1 cellular context compared by ENCODE assay signal in the genomic region with DNA sequence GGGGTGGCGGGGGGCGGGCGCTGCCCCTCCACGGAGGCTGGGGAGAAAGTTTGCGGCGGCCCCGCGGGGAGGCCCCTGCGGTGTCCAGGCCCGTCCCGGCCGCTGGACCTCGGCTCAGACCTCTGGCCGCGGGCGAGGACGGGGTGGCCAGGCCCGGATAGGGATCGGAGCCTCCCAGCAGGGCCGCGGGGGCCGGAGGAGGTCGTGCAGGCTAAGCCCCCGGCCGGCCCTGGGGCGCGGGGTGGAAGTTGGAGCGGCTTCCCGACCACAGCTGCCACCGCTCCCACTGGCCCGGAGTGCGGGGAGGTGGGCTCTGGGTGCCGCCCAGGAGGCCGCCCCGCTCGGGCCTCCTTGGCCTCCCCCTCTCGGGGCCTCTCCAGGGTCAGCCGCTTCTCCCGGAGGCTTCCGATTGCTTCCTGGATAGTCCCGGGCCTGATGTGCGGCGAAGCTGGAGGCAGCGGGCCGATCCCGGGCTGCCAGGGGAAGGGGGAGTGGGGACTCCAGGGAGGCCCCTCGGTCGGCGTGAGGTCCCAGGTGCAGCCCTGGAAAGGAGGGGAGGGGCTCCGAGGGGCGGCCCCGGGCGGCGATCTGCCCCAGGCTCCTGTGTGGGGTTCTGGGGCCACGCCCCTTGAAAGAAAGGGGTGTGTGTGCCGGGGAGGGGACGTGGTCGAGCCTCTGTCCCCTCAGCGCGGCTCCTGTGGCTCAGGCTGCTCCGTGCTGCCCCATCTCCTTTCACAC.
A peak's percentile ranks its signal among the peaks of the same experiment; 100 is the strongest.
TF ChIP-seq lines count a peak whose summit lies in the region.

No MANE protein-coding gene starts in this region.

TF ChIP-seq in H1, 55 proteins besides CTCF, POLR2A, EP300 and RAD21:
- 0 out of 2 replicates have a peak, but pooled peaks have one; percentile 17 for TF ChIP-seq PHF8 (conservative IDR thresholded peaks at IDR 0.05; ENCODE audit: low read depth, low read length)
- no peak for TF ChIP-seq HDAC2 (IDR thresholded peaks at IDR 0.05; ENCODE audit: borderline replicate concordance in 1 of 2, low read depth in 2 of 2, low read length in 2 of 2)
- TF ChIP-seq, protein P1, sequence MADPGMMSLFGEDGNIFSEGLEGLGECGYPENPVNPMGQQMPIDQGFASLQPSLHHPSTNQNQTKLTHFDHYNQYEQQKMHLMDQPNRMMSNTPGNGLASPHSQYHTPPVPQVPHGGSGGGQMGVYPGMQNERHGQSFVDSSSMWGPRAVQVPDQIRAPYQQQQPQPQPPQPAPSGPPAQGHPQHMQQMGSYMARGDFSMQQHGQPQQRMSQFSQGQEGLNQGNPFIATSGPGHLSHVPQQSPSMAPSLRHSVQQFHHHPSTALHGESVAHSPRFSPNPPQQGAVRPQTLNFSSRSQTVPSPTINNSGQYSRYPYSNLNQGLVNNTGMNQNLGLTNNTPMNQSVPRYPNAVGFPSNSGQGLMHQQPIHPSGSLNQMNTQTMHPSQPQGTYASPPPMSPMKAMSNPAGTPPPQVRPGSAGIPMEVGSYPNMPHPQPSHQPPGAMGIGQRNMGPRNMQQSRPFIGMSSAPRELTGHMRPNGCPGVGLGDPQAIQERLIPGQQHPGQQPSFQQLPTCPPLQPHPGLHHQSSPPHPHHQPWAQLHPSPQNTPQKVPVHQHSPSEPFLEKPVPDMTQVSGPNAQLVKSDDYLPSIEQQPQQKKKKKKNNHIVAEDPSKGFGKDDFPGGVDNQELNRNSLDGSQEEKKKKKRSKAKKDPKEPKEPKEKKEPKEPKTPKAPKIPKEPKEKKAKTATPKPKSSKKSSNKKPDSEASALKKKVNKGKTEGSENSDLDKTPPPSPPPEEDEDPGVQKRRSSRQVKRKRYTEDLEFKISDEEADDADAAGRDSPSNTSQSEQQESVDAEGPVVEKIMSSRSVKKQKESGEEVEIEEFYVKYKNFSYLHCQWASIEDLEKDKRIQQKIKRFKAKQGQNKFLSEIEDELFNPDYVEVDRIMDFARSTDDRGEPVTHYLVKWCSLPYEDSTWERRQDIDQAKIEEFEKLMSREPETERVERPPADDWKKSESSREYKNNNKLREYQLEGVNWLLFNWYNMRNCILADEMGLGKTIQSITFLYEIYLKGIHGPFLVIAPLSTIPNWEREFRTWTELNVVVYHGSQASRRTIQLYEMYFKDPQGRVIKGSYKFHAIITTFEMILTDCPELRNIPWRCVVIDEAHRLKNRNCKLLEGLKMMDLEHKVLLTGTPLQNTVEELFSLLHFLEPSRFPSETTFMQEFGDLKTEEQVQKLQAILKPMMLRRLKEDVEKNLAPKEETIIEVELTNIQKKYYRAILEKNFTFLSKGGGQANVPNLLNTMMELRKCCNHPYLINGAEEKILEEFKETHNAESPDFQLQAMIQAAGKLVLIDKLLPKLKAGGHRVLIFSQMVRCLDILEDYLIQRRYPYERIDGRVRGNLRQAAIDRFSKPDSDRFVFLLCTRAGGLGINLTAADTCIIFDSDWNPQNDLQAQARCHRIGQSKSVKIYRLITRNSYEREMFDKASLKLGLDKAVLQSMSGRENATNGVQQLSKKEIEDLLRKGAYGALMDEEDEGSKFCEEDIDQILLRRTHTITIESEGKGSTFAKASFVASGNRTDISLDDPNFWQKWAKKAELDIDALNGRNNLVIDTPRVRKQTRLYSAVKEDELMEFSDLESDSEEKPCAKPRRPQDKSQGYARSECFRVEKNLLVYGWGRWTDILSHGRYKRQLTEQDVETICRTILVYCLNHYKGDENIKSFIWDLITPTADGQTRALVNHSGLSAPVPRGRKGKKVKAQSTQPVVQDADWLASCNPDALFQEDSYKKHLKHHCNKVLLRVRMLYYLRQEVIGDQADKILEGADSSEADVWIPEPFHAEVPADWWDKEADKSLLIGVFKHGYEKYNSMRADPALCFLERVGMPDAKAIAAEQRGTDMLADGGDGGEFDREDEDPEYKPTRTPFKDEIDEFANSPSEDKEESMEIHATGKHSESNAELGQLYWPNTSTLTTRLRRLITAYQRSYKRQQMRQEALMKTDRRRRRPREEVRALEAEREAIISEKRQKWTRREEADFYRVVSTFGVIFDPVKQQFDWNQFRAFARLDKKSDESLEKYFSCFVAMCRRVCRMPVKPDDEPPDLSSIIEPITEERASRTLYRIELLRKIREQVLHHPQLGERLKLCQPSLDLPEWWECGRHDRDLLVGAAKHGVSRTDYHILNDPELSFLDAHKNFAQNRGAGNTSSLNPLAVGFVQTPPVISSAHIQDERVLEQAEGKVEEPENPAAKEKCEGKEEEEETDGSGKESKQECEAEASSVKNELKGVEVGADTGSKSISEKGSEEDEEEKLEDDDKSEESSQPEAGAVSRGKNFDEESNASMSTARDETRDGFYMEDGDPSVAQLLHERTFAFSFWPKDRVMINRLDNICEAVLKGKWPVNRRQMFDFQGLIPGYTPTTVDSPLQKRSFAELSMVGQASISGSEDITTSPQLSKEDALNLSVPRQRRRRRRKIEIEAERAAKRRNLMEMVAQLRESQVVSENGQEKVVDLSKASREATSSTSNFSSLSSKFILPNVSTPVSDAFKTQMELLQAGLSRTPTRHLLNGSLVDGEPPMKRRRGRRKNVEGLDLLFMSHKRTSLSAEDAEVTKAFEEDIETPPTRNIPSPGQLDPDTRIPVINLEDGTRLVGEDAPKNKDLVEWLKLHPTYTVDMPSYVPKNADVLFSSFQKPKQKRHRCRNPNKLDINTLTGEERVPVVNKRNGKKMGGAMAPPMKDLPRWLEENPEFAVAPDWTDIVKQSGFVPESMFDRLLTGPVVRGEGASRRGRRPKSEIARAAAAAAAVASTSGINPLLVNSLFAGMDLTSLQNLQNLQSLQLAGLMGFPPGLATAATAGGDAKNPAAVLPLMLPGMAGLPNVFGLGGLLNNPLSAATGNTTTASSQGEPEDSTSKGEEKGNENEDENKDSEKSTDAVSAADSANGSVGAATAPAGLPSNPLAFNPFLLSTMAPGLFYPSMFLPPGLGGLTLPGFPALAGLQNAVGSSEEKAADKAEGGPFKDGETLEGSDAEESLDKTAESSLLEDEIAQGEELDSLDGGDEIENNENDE (IDR thresholded peaks at IDR 0.05; ENCODE audit: insufficient replicate concordance, low read length), result no peak
- no peak for TF ChIP-seq SIX5 (IDR thresholded peaks at IDR 0.05; ENCODE audit: low read depth, low read length)
- TF ChIP-seq GABPA (IDR thresholded peaks at IDR 0.05; ENCODE audit: borderline replicate concordance, insufficient read depth, low read length), result no peak; the same call in 1 of the 2 replicates
- no peak for TF ChIP-seq TBP (IDR thresholded peaks at IDR 0.05; ENCODE audit: low read depth, low read length)
- no peak for TF ChIP-seq EGR1 (IDR thresholded peaks at IDR 0.05; ENCODE audit: borderline replicate concordance, low read depth, low read length)
- no peak for TF ChIP-seq TAF1 (IDR thresholded peaks at IDR 0.05; ENCODE audit: low read depth, low read length)
- 0 out of 4 replicates have a peak, but pooled peaks of 1 of the 2 experiments have one; percentile 20 for TF ChIP-seq SIN3A (conservative IDR thresholded peaks at IDR 0.05 in 1 of 2, IDR thresholded peaks at IDR 0.05 in 1 of 2; ENCODE audit: low read depth in 1 of 2, low read length in 2 of 2)
- TF ChIP-seq POLR2AphosphoS5 (IDR thresholded peaks at IDR 0.05; ENCODE audit: low read depth, low read length), result no peak
- no peak for TF ChIP-seq CHD2 (IDR thresholded peaks at IDR 0.05; ENCODE audit: low read length)
- no peak for TF ChIP-seq CBX5 (IDR thresholded peaks at IDR 0.05; ENCODE audit: low read depth, low read length)
- no peak for TF ChIP-seq GTF2F1 (IDR thresholded peaks at IDR 0.05; ENCODE audit: borderline replicate concordance, low read depth, low read length)
- TF ChIP-seq HDAC6 (IDR thresholded peaks at IDR 0.05; ENCODE audit: low read depth, low read length), result no peak
- peak; percentile 92 for TF ChIP-seq KDM4A (IDR thresholded peaks at IDR 0.05; ENCODE audit: low read depth, low read length, severe bottlenecking)
- no peak for TF ChIP-seq RXRA (IDR thresholded peaks at IDR 0.05; ENCODE audit: insufficient read depth, low read depth, low read length)
- no peak for TF ChIP-seq JUN (IDR thresholded peaks at IDR 0.05; ENCODE audit: low read depth, low read length)
- no peak for TF ChIP-seq TEAD4 (IDR thresholded peaks at IDR 0.05; ENCODE audit: low read depth, low read length)
- TF ChIP-seq SP1 (IDR thresholded peaks at IDR 0.05; ENCODE audit: low read depth, low read length), result no peak
- no peak for TF ChIP-seq KDM5A (IDR thresholded peaks at IDR 0.05; ENCODE audit: low read length)
- no peak for TF ChIP-seq JUND (IDR thresholded peaks at IDR 0.05; ENCODE audit: low read length)
- no peak for TF ChIP-seq TCF12 (IDR thresholded peaks at IDR 0.05; ENCODE audit: low read depth, low read length)
- TF ChIP-seq NRF1 (IDR thresholded peaks at IDR 0.05; ENCODE audit: low read depth, low read length), result no peak
- TF ChIP-seq, protein P2, sequence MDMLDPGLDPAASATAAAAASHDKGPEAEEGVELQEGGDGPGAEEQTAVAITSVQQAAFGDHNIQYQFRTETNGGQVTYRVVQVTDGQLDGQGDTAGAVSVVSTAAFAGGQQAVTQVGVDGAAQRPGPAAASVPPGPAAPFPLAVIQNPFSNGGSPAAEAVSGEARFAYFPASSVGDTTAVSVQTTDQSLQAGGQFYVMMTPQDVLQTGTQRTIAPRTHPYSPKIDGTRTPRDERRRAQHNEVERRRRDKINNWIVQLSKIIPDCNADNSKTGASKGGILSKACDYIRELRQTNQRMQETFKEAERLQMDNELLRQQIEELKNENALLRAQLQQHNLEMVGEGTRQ (IDR thresholded peaks at IDR 0.05; ENCODE audit: low read length), result no peak
- TF ChIP-seq CTBP2 (IDR thresholded peaks at IDR 0.05; ENCODE audit: borderline replicate concordance, insufficient read depth, insufficient read length, low read length), result no peak
- TF ChIP-seq, protein P3, sequence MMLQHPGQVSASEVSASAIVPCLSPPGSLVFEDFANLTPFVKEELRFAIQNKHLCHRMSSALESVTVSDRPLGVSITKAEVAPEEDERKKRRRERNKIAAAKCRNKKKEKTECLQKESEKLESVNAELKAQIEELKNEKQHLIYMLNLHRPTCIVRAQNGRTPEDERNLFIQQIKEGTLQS (IDR thresholded peaks at IDR 0.05; ENCODE audit: insufficient read depth, low read depth, low read length), result no peak
- TF ChIP-seq EZH2 (IDR thresholded peaks at IDR 0.05; ENCODE audit: low read depth, low read length, severe bottlenecking), result no peak
- 0 out of 2 replicates have a peak, but pooled peaks have one; percentile 24 for TF ChIP-seq RBBP5 (IDR thresholded peaks at IDR 0.05; ENCODE audit: borderline replicate concordance, low read depth, low read length)
- TF ChIP-seq, protein P4, sequence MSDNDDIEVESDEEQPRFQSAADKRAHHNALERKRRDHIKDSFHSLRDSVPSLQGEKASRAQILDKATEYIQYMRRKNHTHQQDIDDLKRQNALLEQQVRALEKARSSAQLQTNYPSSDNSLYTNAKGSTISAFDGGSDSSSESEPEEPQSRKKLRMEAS (IDR thresholded peaks at IDR 0.05), result no peak
- TF ChIP-seq, protein P5, sequence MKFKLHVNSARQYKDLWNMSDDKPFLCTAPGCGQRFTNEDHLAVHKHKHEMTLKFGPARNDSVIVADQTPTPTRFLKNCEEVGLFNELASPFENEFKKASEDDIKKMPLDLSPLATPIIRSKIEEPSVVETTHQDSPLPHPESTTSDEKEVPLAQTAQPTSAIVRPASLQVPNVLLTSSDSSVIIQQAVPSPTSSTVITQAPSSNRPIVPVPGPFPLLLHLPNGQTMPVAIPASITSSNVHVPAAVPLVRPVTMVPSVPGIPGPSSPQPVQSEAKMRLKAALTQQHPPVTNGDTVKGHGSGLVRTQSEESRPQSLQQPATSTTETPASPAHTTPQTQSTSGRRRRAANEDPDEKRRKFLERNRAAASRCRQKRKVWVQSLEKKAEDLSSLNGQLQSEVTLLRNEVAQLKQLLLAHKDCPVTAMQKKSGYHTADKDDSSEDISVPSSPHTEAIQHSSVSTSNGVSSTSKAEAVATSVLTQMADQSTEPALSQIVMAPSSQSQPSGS (IDR thresholded peaks at IDR 0.05; ENCODE audit: low read length), result no peak
- no peak for TF ChIP-seq SUZ12 (IDR thresholded peaks at IDR 0.05; ENCODE audit: low read length)
- TF ChIP-seq RNF2 (IDR thresholded peaks at IDR 0.05; ENCODE audit: borderline replicate concordance, low read depth, low read length, missing control alignments, poor library complexity, severe bottlenecking), result no peak
- no peak for TF ChIP-seq MAFK (IDR thresholded peaks at IDR 0.05; ENCODE audit: low read depth, low read length)
- TF ChIP-seq ASH2L (IDR thresholded peaks at IDR 0.05; ENCODE audit: low read length), result peak; percentile 44
- TF ChIP-seq SP2 (IDR thresholded peaks at IDR 0.05; ENCODE audit: low read length), result no peak
- TF ChIP-seq, protein P6, sequence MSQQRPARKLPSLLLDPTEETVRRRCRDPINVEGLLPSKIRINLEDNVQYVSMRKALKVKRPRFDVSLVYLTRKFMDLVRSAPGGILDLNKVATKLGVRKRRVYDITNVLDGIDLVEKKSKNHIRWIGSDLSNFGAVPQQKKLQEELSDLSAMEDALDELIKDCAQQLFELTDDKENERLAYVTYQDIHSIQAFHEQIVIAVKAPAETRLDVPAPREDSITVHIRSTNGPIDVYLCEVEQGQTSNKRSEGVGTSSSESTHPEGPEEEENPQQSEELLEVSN (IDR thresholded peaks at IDR 0.05), result no peak
